Comparison of ENCODE assay signal across 19 cellular contexts in genomic region chr2:232028631-232029030, GRCh38.
A peak's percentile ranks its signal among the peaks of the same experiment; 100 is the strongest.
DNase-seq lines count a peak whose midpoint lies in the region; ATAC-seq and TF ChIP-seq lines count a peak whose summit lies in the region.
"Had no signal": no experiment of that assay in that cellular context is flagged by ENCODE, and none has a peak within 500 bp of the region (broad histone marks: within the 10 kb centered on the region; RNA-seq: fewer than 3 reads in every experiment).

No MANE protein-coding gene starts in this region.

- H3K36me3 Mint-ChIP-seq in activated T-helper 17 cell treated with anti-CD3 and anti-CD28 coated beads, Interleukin-2, amount 50 U/mL, for 72 hours (ENCODE audit: low read depth): peaks cover 81% of the 10 kb centered on the region

- H3K9me3 Mint-ChIP-seq in activated T-helper 17 cell treated with anti-CD3 and anti-CD28 coated beads, Interleukin-2, amount 50 U/mL, for 72 hours: no peaks in the 10 kb centered on the region
- H3K9me3 Mint-ChIP-seq: stimulated activated naive CD8-positive, alpha-beta T cell treated with anti-CD3 and anti-CD28 coated beads, Interleukin-15, Interleukin-2, amounts not matched to agents 100 ng/mL and 50 ng/mL, for 24 hours had no signal

- ATAC-seq in Right ventricle myocardium inferior (peak; percentile 98), GM18511 (IDR thresholded peaks at IDR 0.05; ENCODE audit: unreplicated experiment) (no peak), HG03565 (IDR thresholded peaks at IDR 0.05; ENCODE audit: unreplicated experiment) (no peak)
- ATAC-seq in activated T-helper 17 cell treated with anti-CD3 and anti-CD28 coated beads, Interleukin-2, amount 50 U/mL, for 72 hours (replicated peaks): no peak

- peak; percentile 70 for DNase-seq in Right ventricle myocardium inferior (ENCODE audit: missing footprints)
- no peak for DNase-seq in cardiac septum (ENCODE audit: low spot score)
- peak; percentile 23 to 48 for DNase-seq in foreskin fibroblast
- DNase-seq in stromal cell of bone marrow (ENCODE audit: low read depth): peak; percentile 51
- DNase-seq in esophagus squamous epithelium (lab: John Stamatoyannopoulos, UW): no peak
- DNase-seq: ACHN; activated CD4-positive, alpha-beta T cell treated with anti-CD3 and anti-CD28 coated beads for 1 hour; activated naive CD8-positive, alpha-beta T cell treated with anti-CD3 and anti-CD28 coated beads for 36 hours; COR-L47; NCI-H1436; NCI-H226; uterus had no signal

- TF ChIP-seq CTCF in foreskin fibroblast (IDR thresholded peaks at IDR 0.05; ENCODE audit: low read depth, low read length) (no peak), esophagus squamous epithelium (IDR thresholded peaks at IDR 0.05) (no peak)

- peak overlapping the region; percentile 22 for H3K4me3 Mint-ChIP-seq in activated T-helper 17 cell treated with anti-CD3 and anti-CD28 coated beads, Interleukin-2, amount 50 U/mL, for 72 hours
- H3K4me3 Mint-ChIP-seq: activated naive CD8-positive, alpha-beta T cell treated with anti-CD3 and anti-CD28 coated beads for 36 hours; stimulated activated naive CD8-positive, alpha-beta T cell treated with anti-CD3 and anti-CD28 coated beads, Interleukin-15, Interleukin-2, amounts not matched to agents 100 ng/mL and 50 ng/mL, for 24 hours; T-helper 1 cell treated with Interleukin-12 subunit alpha and Interleukin-12 subunit beta and Interleukin-4 antibody, amounts not matched to agents 30 μg/mL and 1 μg/mL, for 36 hours had no signal

- no peak overlapping the region for H3K27ac Mint-ChIP-seq in activated T-helper 17 cell treated with anti-CD3 and anti-CD28 coated beads, Interleukin-2, amount 50 U/mL, for 72 hours
- H3K27ac Mint-ChIP-seq: stimulated activated naive CD8-positive, alpha-beta T cell treated with anti-CD3 and anti-CD28 coated beads, Interleukin-15, Interleukin-2, amounts not matched to agents 100 ng/mL and 50 ng/mL, for 24 hours; T-helper 1 cell treated with Interleukin-12 subunit alpha and Interleukin-12 subunit beta and Interleukin-4 antibody, amounts not matched to agents 30 μg/mL and 1 μg/mL, for 36 hours had no signal

- H3K27ac ChIP-seq in esophagus squamous epithelium: no peak overlapping the region
- H3K27ac ChIP-seq: HL-60, parathyroid adenoma, uterus had no signal

- H3K27me3 Mint-ChIP-seq in activated T-helper 17 cell treated with anti-CD3 and anti-CD28 coated beads, Interleukin-2, amount 50 U/mL, for 72 hours: no peaks in the 10 kb centered on the region
- H3K27me3 Mint-ChIP-seq: activated naive CD8-positive, alpha-beta T cell treated with anti-CD3 and anti-CD28 coated beads for 36 hours; stimulated activated naive CD8-positive, alpha-beta T cell treated with anti-CD3 and anti-CD28 coated beads, Interleukin-15, Interleukin-2, amounts not matched to agents 100 ng/mL and 50 ng/mL, for 24 hours had no signal

- no peaks in the 10 kb centered on the region for H3K27me3 ChIP-seq in esophagus squamous epithelium
- H3K27me3 ChIP-seq: uterus had no signal

- H3K4me3 ChIP-seq in foreskin fibroblast (ENCODE audit: low read depth in 1 of 2, low read length in 2 of 2): no peak overlapping the region
- H3K4me3 ChIP-seq in esophagus squamous epithelium: no peak overlapping the region
- H3K4me3 ChIP-seq: uterus had no signal

- no peak for TF ChIP-seq POLR2A in esophagus squamous epithelium (IDR thresholded peaks at IDR 0.05)

- peaks cover 0 to 63% (median 2%) of the 10 kb centered on the region in 3 donors for H3K36me3 ChIP-seq in esophagus squamous epithelium
- H3K36me3 ChIP-seq: uterus had no signal

- peaks cover 0 to 8% (median 4%) of the 10 kb centered on the region in 3 donors for H3K4me1 ChIP-seq in esophagus squamous epithelium
- H3K4me1 ChIP-seq: uterus had no signal

- no peaks in the 10 kb centered on the region for H3K9me3 ChIP-seq in esophagus squamous epithelium
- H3K9me3 ChIP-seq: uterus had no signal

- peaks cover 32% of the 10 kb centered on the region for H3K4me1 Mint-ChIP-seq in activated T-helper 17 cell treated with anti-CD3 and anti-CD28 coated beads, Interleukin-2, amount 50 U/mL, for 72 hours

- intact Hi-C loops in Right ventricle myocardium inferior (cut with DNase I): no loop called here
- intact Hi-C loops in cardiac septum (cut with DNase I): loop anchor here (10.0 kb wide), 1 partner anchor 64 kb away; the partner anchor contains the start of gene DIS3L2
- intact Hi-C loops in esophagus squamous epithelium (cut with DNase I): no loop called here

Comparison
In these comparisons a context has a peak if more than half of its experiments do, and no peak if none do; other contexts are left out.
1. DNase-seq: peak in Right ventricle myocardium inferior (single experiment), foreskin fibroblast (2 of 2) and stromal cell of bone marrow (single experiment); none in cardiac septum (single experiment) and esophagus squamous epithelium (single experiment).